18 cellular contexts compared by ENCODE assay signal in genomic region chr1:10957151-10957550, GRCh38.
"Had no signal": no experiment of that assay in that cellular context is flagged by ENCODE, and none has a peak within 500 bp of the region (broad histone marks: within the 10 kb centered on the region; RNA-seq: fewer than 3 reads in every experiment).

No MANE protein-coding gene starts in this region.

- H3K36me3 ChIP-seq: breast epithelium, gastroesophageal sphincter, prostate gland, upper lobe of left lung, WERI-Rb-1 had no signal

- H3K36me3 Mint-ChIP-seq: T-cell had no signal

- FAIRE-seq: kidney had no signal

- H3K4me3 Mint-ChIP-seq: activated naive CD4-positive, alpha-beta T cell treated with anti-CD3 and anti-CD28 coated beads for 36 hours; activated naive CD8-positive, alpha-beta T cell treated with anti-CD3 and anti-CD28 coated beads, Interleukin-2, amount 50 U/mL, for 24 hours; activated T-helper 17 cell treated with anti-CD3 and anti-CD28 coated beads, Interleukin-2, amount 50 U/mL, for 72 hours; endodermal cell; stimulated activated naive CD8-positive, alpha-beta T cell treated with anti-CD3 and anti-CD28 coated beads, Interleukin-15, amount 100 ng/mL, for 72 hours; T-cell had no signal

- H3K4me3 ChIP-seq: breast epithelium, gastroesophageal sphincter, prostate gland, upper lobe of left lung had no signal

- ATAC-seq: activated naive CD8-positive, alpha-beta T cell treated with anti-CD3 and anti-CD28 coated beads, Interleukin-2, amount 50 U/mL, for 24 hours; activated T-helper 17 cell treated with anti-CD3 and anti-CD28 coated beads, Interleukin-2, amount 50 U/mL, for 72 hours; gastroesophageal sphincter; sciatic nerve; stimulated activated naive CD8-positive, alpha-beta T cell treated with anti-CD3 and anti-CD28 coated beads, Interleukin-15, amount 100 ng/mL, for 72 hours; T-cell had no signal

- H3K9me3 ChIP-seq: prostate gland had no signal

- H3K27me3 ChIP-seq: breast epithelium, upper lobe of left lung had no signal

- H3K27ac ChIP-seq: breast epithelium, gastroesophageal sphincter, prostate gland, upper lobe of left lung, WERI-Rb-1 had no signal

- H3K27ac Mint-ChIP-seq: activated naive CD4-positive, alpha-beta T cell treated with anti-CD3 and anti-CD28 coated beads for 36 hours; activated naive CD8-positive, alpha-beta T cell treated with anti-CD3 and anti-CD28 coated beads, Interleukin-2, amount 50 U/mL, for 24 hours; activated T-helper 17 cell treated with anti-CD3 and anti-CD28 coated beads, Interleukin-2, amount 50 U/mL, for 72 hours; endodermal cell; T-cell had no signal

- H3K9me3 Mint-ChIP-seq: activated naive CD8-positive, alpha-beta T cell treated with anti-CD3 and anti-CD28 coated beads, Interleukin-2, amount 50 U/mL, for 24 hours; activated T-helper 17 cell treated with anti-CD3 and anti-CD28 coated beads, Interleukin-2, amount 50 U/mL, for 72 hours; endodermal cell; stimulated activated naive CD8-positive, alpha-beta T cell treated with anti-CD3 and anti-CD28 coated beads, Interleukin-15, amount 100 ng/mL, for 72 hours; T-cell had no signal

- DNase-seq: activated CD4-positive, alpha-beta T cell treated with anti-CD3 and anti-CD28 coated beads, Interleukin-2, amount 50 U/mL, for 48 hours; activated naive CD4-positive, alpha-beta T cell treated with anti-CD3 and anti-CD28 coated beads for 36 hours; activated naive CD8-positive, alpha-beta T cell treated with anti-CD3 and anti-CD28 coated beads, Interleukin-2, amount 50 U/mL, for 24 hours; aorta; endodermal cell; kidney; mesendoderm; stimulated activated CD4-positive, alpha-beta T cell treated with anti-CD3 and anti-CD28 coated beads, Interleukin-1b, Interleukin-23, amount 100 ng/mL, for 48 hours; stimulated activated naive CD8-positive, alpha-beta T cell treated with anti-CD3 and anti-CD28 coated beads, Interleukin-15, amount 100 ng/mL, for 72 hours; T-cell; T1000; upper lobe of left lung; WERI-Rb-1 had no signal

- H3K4me1 ChIP-seq: breast epithelium, prostate gland had no signal

- H3K4me1 Mint-ChIP-seq: activated naive CD8-positive, alpha-beta T cell treated with anti-CD3 and anti-CD28 coated beads, Interleukin-2, amount 50 U/mL, for 24 hours; activated T-helper 17 cell treated with anti-CD3 and anti-CD28 coated beads, Interleukin-2, amount 50 U/mL, for 72 hours had no signal
